Comparison of ENCODE assay signal across 20 cellular contexts in genomic region chr11:15178214-15178613, GRCh38.
A peak's percentile ranks its signal among the peaks of the same experiment; 100 is the strongest.
DNase-seq lines count a peak whose midpoint lies in the region; ATAC-seq and TF ChIP-seq lines count a peak whose summit lies in the region.
"Had no signal": no experiment of that assay in that cellular context is flagged by ENCODE, and none has a peak within 500 bp of the region (broad histone marks: within the 10 kb centered on the region; RNA-seq: fewer than 3 reads in every experiment).

No MANE protein-coding gene starts in this region.

- H3K23ac ChIP-seq in neuronal stem cell (ENCODE audit: low read depth, low read length, poor library complexity): no peak overlapping the region

- no peaks in the 10 kb centered on the region for H3K36me3 Mint-ChIP-seq in activated CD8-positive, alpha-beta T cell treated with anti-CD3 and anti-CD28 coated beads, Interleukin-2, amount 10 ng/mL, durations not matched to agents 7 days and 5 days (ENCODE audit: low read depth)
- H3K36me3 Mint-ChIP-seq: CD4-positive, CD25-positive, alpha-beta regulatory T cell; CD8-positive, alpha-beta T cell had no signal

- H3K4me1 ChIP-seq in neuronal stem cell (ENCODE audit: control insufficient read depth in 2 of 2, insufficient read depth in 1 of 2, low read depth in 1 of 2, low read length in 2 of 2) (no peaks in the 10 kb centered on the region), upper lobe of right lung (no peaks in the 10 kb centered on the region), esophagus squamous epithelium (no peaks in the 10 kb centered on the region)
- H3K4me1 ChIP-seq: BLaER1, Caco-2 had no signal

- H3K27ac Mint-ChIP-seq in activated CD8-positive, alpha-beta T cell treated with anti-CD3 and anti-CD28 coated beads, Interleukin-2, amount 10 ng/mL, durations not matched to agents 7 days and 5 days: no peak overlapping the region
- H3K27ac Mint-ChIP-seq: B cell; CD4-positive, CD25-positive, alpha-beta regulatory T cell; CD8-positive, alpha-beta T cell had no signal

- CTCF ChIA-PET in activated CD8-positive, alpha-beta T cell treated with anti-CD3 and anti-CD28 coated beads, Interleukin-2, amount 10 ng/mL, durations not matched to agents 7 days and 5 days (lab: Charles Lee): interaction anchor here (1.0 kb wide), 1 partner anchor 78 kb away, joined by 4 read pairs; no protein-coding TSS in a partner anchor

- no peak overlapping the region for H2BK15ac ChIP-seq in neuronal stem cell (ENCODE audit: low read length)

- H2BK12ac ChIP-seq in neuronal stem cell (ENCODE audit: low read length): no peak overlapping the region

- H4K91ac ChIP-seq in neuronal stem cell (ENCODE audit: low read depth, low read length, poor library complexity): no peak overlapping the region

- no peak overlapping the region for H3K4me3 Mint-ChIP-seq in activated CD8-positive, alpha-beta T cell treated with anti-CD3 and anti-CD28 coated beads, Interleukin-2, amount 10 ng/mL, durations not matched to agents 7 days and 5 days
- H3K4me3 Mint-ChIP-seq: B cell; CD4-positive, CD25-positive, alpha-beta regulatory T cell; CD8-positive, alpha-beta T cell had no signal

- H3K36me3 ChIP-seq in SK-N-MC (ENCODE audit: insufficient read depth, low read length) (no peaks in the 10 kb centered on the region), neuronal stem cell (replicated peaks in 1 of 2; ENCODE audit: control insufficient read depth in 2 of 2, insufficient read depth in 2 of 2, low read length in 2 of 2) (no peaks in the 10 kb centered on the region), upper lobe of right lung (no peaks in the 10 kb centered on the region), esophagus squamous epithelium (no peaks in the 10 kb centered on the region)
- H3K36me3 ChIP-seq: BLaER1 had no signal

- H2AK5ac ChIP-seq in neuronal stem cell (ENCODE audit: low read depth, low read length): peak overlapping the region; percentile 39

- peaks cover 15% of the 10 kb centered on the region for H3K27me3 Mint-ChIP-seq in activated CD8-positive, alpha-beta T cell treated with anti-CD3 and anti-CD28 coated beads, Interleukin-2, amount 10 ng/mL, durations not matched to agents 7 days and 5 days (ENCODE audit: low read depth)

- POLR2A ChIA-PET in activated CD8-positive, alpha-beta T cell treated with anti-CD3 and anti-CD28 coated beads, Interleukin-2, amount 10 ng/mL, durations not matched to agents 7 days and 5 days (lab: Charles Lee): no interaction called here

- H3K27me3 ChIP-seq in neuronal stem cell (ENCODE audit: control insufficient read depth in 3 of 3, insufficient read depth in 3 of 3, low read depth in 1 of 3, low read length in 3 of 3) (no peaks in the 10 kb centered on the region), upper lobe of right lung (no peaks in the 10 kb centered on the region), esophagus squamous epithelium (no peaks in the 10 kb centered on the region)
- H3K27me3 ChIP-seq: BLaER1 had no signal

- no peak overlapping the region for H2BK120ac ChIP-seq in neuronal stem cell (ENCODE audit: low read depth, low read length)

- no peaks in the 10 kb centered on the region for H3K79me1 ChIP-seq in neuronal stem cell (ENCODE audit: low read depth, low read length)

- DNase-seq in SK-N-MC (ENCODE audit: low read depth, low spot score): no peak
- DNase-seq in neuronal stem cell (ENCODE audit: low spot score): no peak
- no peak for DNase-seq in upper lobe of right lung
- DNase-seq in activated CD8-positive, alpha-beta T cell treated with anti-CD3 and anti-CD28 coated beads, Interleukin-2, amount 10 ng/mL, durations not matched to agents 7 days and 5 days: no peak
- no peak for DNase-seq in Right ventricle myocardium inferior (ENCODE audit: missing footprints)
- no peak for DNase-seq in esophagus squamous epithelium (lab: John Stamatoyannopoulos, UW)
- DNase-seq: Caco-2; CD4-positive, CD25-positive, alpha-beta regulatory T cell; CD8-positive, alpha-beta T cell; DMS153; DMS79; EL; GDM1; GM23248; H7 had no signal

- no peaks in the 10 kb centered on the region for H3K4me1 Mint-ChIP-seq in activated CD8-positive, alpha-beta T cell treated with anti-CD3 and anti-CD28 coated beads, Interleukin-2, amount 10 ng/mL, durations not matched to agents 7 days and 5 days (ENCODE audit: low read depth)
- H3K4me1 Mint-ChIP-seq: B cell; CD4-positive, CD25-positive, alpha-beta regulatory T cell had no signal

- WGBS in neuronal stem cell (ENCODE audit: extremely low coverage in 2 of 2, insufficient read length in 2 of 2, insufficient replicate concordance in 1 of 2), 2 donors: no CpG with 5 or more reads among the region's 3 CpGs
- WGBS in esophagus squamous epithelium, 2 donors: 70 to 75% methylated on average over 1 to 2 of the region's 3 CpGs

- no peak for TF ChIP-seq POLR2A in esophagus squamous epithelium (IDR thresholded peaks at IDR 0.05)

- no peak overlapping the region for H2BK5ac ChIP-seq in neuronal stem cell (ENCODE audit: low read length)

- peak overlapping the region; percentile 94 for H3K27ac ChIP-seq in SK-N-MC
- H3K27ac ChIP-seq in neuronal stem cell (replicated peaks; ENCODE audit: low read length): no peak overlapping the region
- H3K27ac ChIP-seq in upper lobe of right lung: no peak overlapping the region
- H3K27ac ChIP-seq in esophagus squamous epithelium: no peak overlapping the region
- H3K27ac ChIP-seq: BLaER1, C4-2B, GM23248 had no signal

- H3K14ac ChIP-seq in neuronal stem cell (ENCODE audit: low read length): no peak overlapping the region

- H3K9ac ChIP-seq in SK-N-MC (ENCODE audit: insufficient read length) (no peak overlapping the region), neuronal stem cell (ENCODE audit: low read depth, low read length, poor library complexity) (no peak overlapping the region)
- H3K9ac ChIP-seq: BLaER1, GM23248 had no signal

- no peaks in the 10 kb centered on the region for H3K9me3 Mint-ChIP-seq in activated CD8-positive, alpha-beta T cell treated with anti-CD3 and anti-CD28 coated beads, Interleukin-2, amount 10 ng/mL, durations not matched to agents 7 days and 5 days (ENCODE audit: insufficient read depth)
- H3K9me3 Mint-ChIP-seq: CD8-positive, alpha-beta T cell had no signal

- H3K9me3 ChIP-seq in SK-N-MC (ENCODE audit: low read depth, low read length) (no peaks in the 10 kb centered on the region), neuronal stem cell (replicated peaks in 1 of 2; ENCODE audit: control insufficient read depth in 2 of 2, insufficient read depth in 1 of 2, low read depth in 1 of 2, low read length in 2 of 2) (peaks cover 0 to 3% of the 10 kb centered on the region in 2 donors), upper lobe of right lung (no peaks in the 10 kb centered on the region), esophagus squamous epithelium (no peaks in the 10 kb centered on the region)
- H3K9me3 ChIP-seq: BLaER1, Caco-2 had no signal

- ATAC-seq in upper lobe of right lung (peak; percentile 23), Right ventricle myocardium inferior (no peak)
- ATAC-seq in activated CD8-positive, alpha-beta T cell treated with anti-CD3 and anti-CD28 coated beads, Interleukin-2, amount 10 ng/mL, durations not matched to agents 7 days and 5 days: no peak
- ATAC-seq: CD8-positive, alpha-beta T cell; GM12878; HCT116 had no signal

- no peak overlapping the region for H4K8ac ChIP-seq in neuronal stem cell (ENCODE audit: low read depth, low read length)

- TF ChIP-seq CTCF in upper lobe of right lung (IDR thresholded peaks at IDR 0.05) (no peak), esophagus squamous epithelium (IDR thresholded peaks at IDR 0.05) (no peak)

- intact Hi-C loops in upper lobe of right lung (cut with DNase I) (no loop called here), Right ventricle myocardium inferior (cut with DNase I) (no loop called here), esophagus squamous epithelium (cut with DNase I) (no loop called here)

- H3K4me3 ChIP-seq in SK-N-MC: no peak overlapping the region
- no peak overlapping the region for H3K4me3 ChIP-seq in neuronal stem cell (ENCODE audit: low read length in 2 of 2)
- H3K4me3 ChIP-seq in upper lobe of right lung: no peak overlapping the region
- H3K4me3 ChIP-seq in esophagus squamous epithelium: no peak overlapping the region
- H3K4me3 ChIP-seq: BLaER1, GM12878, GM23248 had no signal

- H3K4ac ChIP-seq in neuronal stem cell (ENCODE audit: low read length): no peak overlapping the region

- H3K18ac ChIP-seq in neuronal stem cell (ENCODE audit: low read length): peak overlapping the region; percentile 61

- no peak overlapping the region for H2AFZ ChIP-seq in neuronal stem cell (ENCODE audit: low read length)
- H2AFZ ChIP-seq: GM23248 had no signal

- no peak overlapping the region for H3K4me2 ChIP-seq in neuronal stem cell (ENCODE audit: insufficient read depth, low read length, poor library complexity, severe bottlenecking)
- H3K4me2 ChIP-seq: BLaER1 had no signal
